19 cellular contexts compared by ENCODE assay signal in genomic region chr2:206422493-206422892, GRCh38. TPM values are rescaled to one million over a fixed set of nuclear protein-coding genes. Genes with fewer than 3 reads are reported as not detected.
DNase-seq lines count a peak whose midpoint lies in the region; ATAC-seq, FAIRE-seq and TF ChIP-seq lines count a peak whose summit lies in the region.
"Had no signal": no experiment of that assay in that cellular context is flagged by ENCODE, and none has a peak within 500 bp of the region (broad histone marks: within the 10 kb centered on the region; RNA-seq: fewer than 3 reads in every experiment).

No MANE protein-coding gene starts in this region.

- H3K4me3 ChIP-seq in SU-DHL-6 (ENCODE audit: insufficient read depth, low read length, poor library complexity, severe bottlenecking) (no peak overlapping the region), endothelial cell of umbilical vein (replicated peaks in 1 of 3; ENCODE audit: insufficient read depth in 1 of 3, low read depth in 1 of 3, low read length in 3 of 3) (no peak overlapping the region), PC-3 (ENCODE audit: low read length) (no peak overlapping the region)
- H3K4me3 ChIP-seq: A549 had no signal

- dilution Hi-C loops in endothelial cell of umbilical vein (cut with MboI; ENCODE audit: extremely low pct_ligation_motif_present, low sequenced_read_pairs), result no loop called here

- H3K79me2 ChIP-seq in SU-DHL-6 (ENCODE audit: insufficient read depth, low read length) (no peaks in the 10 kb centered on the region), endothelial cell of umbilical vein (ENCODE audit: control insufficient read depth, insufficient read depth, low read length) (no peaks in the 10 kb centered on the region), PC-3 (ENCODE audit: low read length) (no peaks in the 10 kb centered on the region)

- H3K4me1 ChIP-seq in endothelial cell of umbilical vein (ENCODE audit: control insufficient read depth, extremely low read depth, insufficient read depth, low read length) (peaks cover 32% of the 10 kb centered on the region), PC-3 (ENCODE audit: insufficient read depth, low read length) (no peaks in the 10 kb centered on the region)
- H3K4me1 ChIP-seq: A549 had no signal

- no peaks in the 10 kb centered on the region for H3K27me3 ChIP-seq in SU-DHL-6 (ENCODE audit: low read length)
- no peaks in the 10 kb centered on the region for H3K27me3 ChIP-seq in endothelial cell of umbilical vein (ENCODE audit: control insufficient read depth in 2 of 2, insufficient read depth in 2 of 2, low read length in 2 of 2)
- peaks cover 26% of the 10 kb centered on the region for H3K27me3 ChIP-seq in PC-3 (ENCODE audit: low read length)

- H3K4me2 ChIP-seq in SU-DHL-6 (ENCODE audit: low read depth, low read length, poor library complexity, severe bottlenecking) (no peak overlapping the region), endothelial cell of umbilical vein (ENCODE audit: insufficient read depth, low read length) (peak overlapping the region; percentile 77), PC-3 (ENCODE audit: low read length) (no peak overlapping the region)
- H3K4me2 ChIP-seq: A549, KMS-11 had no signal

- POLR2A ChIA-PET in endothelial cell of umbilical vein (lab: Charles Lee), result no interaction called here
- POLR2A ChIA-PET in PC-3 (lab: Charles Lee; ENCODE audit: unreplicated experiment), result no interaction called here

- no peak overlapping the region for H3K27ac ChIP-seq in SU-DHL-6 (ENCODE audit: low read depth, low read length)
- peak overlapping the region; percentile 25 for H3K27ac ChIP-seq in endothelial cell of umbilical vein (ENCODE audit: insufficient read depth, low read depth, low read length)
- no peak overlapping the region for H3K27ac ChIP-seq in PC-3 (ENCODE audit: low read length)
- H3K27ac ChIP-seq: A549, KMS-11 had no signal

- FAIRE-seq in endothelial cell of umbilical vein (lab: Jason Lieb, UNC) (peak; percentile 87), frontal cortex (lab: Jason Lieb, UNC) (no peak)
- FAIRE-seq: A549, D721Med had no signal

- H3F3A ChIP-seq in SU-DHL-6 (ENCODE audit: insufficient read depth), result no peaks in the 10 kb centered on the region
- no peaks in the 10 kb centered on the region for H3F3A ChIP-seq in PC-3 (ENCODE audit: low read length, unreplicated experiment)

- no peak overlapping the region for H3K9ac ChIP-seq in SU-DHL-6 (ENCODE audit: low read length)
- no peak overlapping the region for H3K9ac ChIP-seq in endothelial cell of umbilical vein (replicated peaks; ENCODE audit: extremely low read depth, insufficient read depth, low read length)
- H3K9ac ChIP-seq in PC-3 (ENCODE audit: low read length), result no peak overlapping the region
- H3K9ac ChIP-seq: KMS-11 had no signal

- H3K9me2 ChIP-seq in SU-DHL-6 (replicated peaks; ENCODE audit: insufficient read depth, low read length) (no peaks in the 10 kb centered on the region), PC-3 (replicated peaks; ENCODE audit: low read length) (no peaks in the 10 kb centered on the region)

- intact Hi-C loops in endothelial cell of umbilical vein (cut with micrococcal nuclease), result loop anchor here (5.0 kb wide), 1 partner anchor 145 kb away; no protein-coding TSS in a partner anchor
- intact Hi-C loops in PC-3 (cut with micrococcal nuclease), result no loop called here

- ATAC-seq in PC-3, result no peak
- ATAC-seq in HG02759 (IDR thresholded peaks at IDR 0.05; ENCODE audit: unreplicated experiment), result no peak
- ATAC-seq: Right ventricle myocardium inferior had no signal

- DNase-seq in Daoy (ENCODE audit: low read depth) (peak; percentile 29), endothelial cell of umbilical vein (ENCODE audit: low read depth, low spot score) (peak; percentile 87), non-pigmented ciliary epithelial cell (ENCODE audit: low read depth) (peak; percentile 41), PC-3 (no peak), frontal cortex (ENCODE audit: low spot score in 2 of 2) (no peak), glomerular visceral epithelial cell (ENCODE audit: extremely low spot score) (no peak)
- DNase-seq: CD4-positive, CD25-positive, alpha-beta regulatory T cell; DND-41; GOT3; HFFc6; MM.1S; NCI-H187; NCI-H2171 had no signal

- H4K20me1 ChIP-seq in SU-DHL-6 (ENCODE audit: low read depth, low read length), result no peaks in the 10 kb centered on the region
- no peaks in the 10 kb centered on the region for H4K20me1 ChIP-seq in endothelial cell of umbilical vein (replicated peaks; ENCODE audit: control insufficient read depth, extremely low read depth, insufficient read depth, low read length)
- H4K20me1 ChIP-seq in PC-3 (ENCODE audit: low read length), result no peaks in the 10 kb centered on the region

- no peaks in the 10 kb centered on the region for H3K9me1 ChIP-seq in endothelial cell of umbilical vein (replicated peaks; ENCODE audit: control insufficient read depth, extremely low read depth, insufficient read depth, low read length)

- no peaks in the 10 kb centered on the region for H3K36me3 ChIP-seq in SU-DHL-6 (ENCODE audit: low read length)
- H3K36me3 ChIP-seq in endothelial cell of umbilical vein (ENCODE audit: control insufficient read depth in 2 of 2, extremely low read depth in 1 of 2, insufficient read depth in 2 of 2, low read length in 2 of 2), result no peaks in the 10 kb centered on the region
- H3K36me3 ChIP-seq in PC-3 (ENCODE audit: low read depth, low read length), result no peaks in the 10 kb centered on the region

- CTCF ChIA-PET in endothelial cell of umbilical vein (lab: Charles Lee), result no interaction called here
- CTCF ChIA-PET in PC-3 (lab: Charles Lee), result no interaction called here

- BruUV-seq in endothelial cell of umbilical vein (replicated peaks; lab: Mats Ljungman, UMichigan), result no TSS peak
- BruUV-seq in PC-3 (replicated peaks; lab: Mats Ljungman, UMichigan), result no TSS peak

- peak overlapping the region; percentile 52 for H2AFZ ChIP-seq in SU-DHL-6 (ENCODE audit: low read depth, low read length, severe bottlenecking)
- H2AFZ ChIP-seq in endothelial cell of umbilical vein (ENCODE audit: low read depth, low read length), result no peak overlapping the region
- H2AFZ ChIP-seq in PC-3 (ENCODE audit: low read length), result no peak overlapping the region

- TF ChIP-seq CTCF in SU-DHL-6 (IDR thresholded peaks at IDR 0.05; ENCODE audit: insufficient read depth, low read length, poor library complexity, severe bottlenecking), result no peak
- no peak for TF ChIP-seq CTCF in endothelial cell of umbilical vein (IDR thresholded peaks at IDR 0.05; ENCODE audit: extremely low read depth in 1 of 2, insufficient read depth in 1 of 2, low read depth in 1 of 2, low read length in 2 of 2)
- TF ChIP-seq CTCF in PC-3 (conservative IDR thresholded peaks at IDR 0.05; ENCODE audit: low read depth, low read length), result no peak

- no peak for TF ChIP-seq POLR2A in endothelial cell of umbilical vein (IDR thresholded peaks at IDR 0.05; ENCODE audit: low read depth, low read length)

- no peaks in the 10 kb centered on the region for H3K9me3 ChIP-seq in SU-DHL-6 (ENCODE audit: insufficient read depth, low read length)
- H3K9me3 ChIP-seq in endothelial cell of umbilical vein (replicated peaks; ENCODE audit: control insufficient read depth, insufficient read depth, low read length), result no peaks in the 10 kb centered on the region
- peaks cover 6% of the 10 kb centered on the region; the same call in 1 of the 2 replicates for H3K9me3 ChIP-seq in PC-3 (ENCODE audit: low read length)

TF ChIP-seq in endothelial cell of umbilical vein, 7 proteins besides CTCF, POLR2A, EP300 and RAD21:
- TF ChIP-seq POLR2AphosphoS5 (IDR thresholded peaks at IDR 0.05; ENCODE audit: insufficient read depth, low read depth, low read length) (peak; percentile 27), GATA2 (IDR thresholded peaks at IDR 0.05; ENCODE audit: insufficient read depth, insufficient read length, low read depth, low read length) (peak; percentile 79), JUN (IDR thresholded peaks at IDR 0.05; ENCODE audit: borderline replicate concordance, insufficient read depth, insufficient read length, low read depth) (no peak), EZH2 (IDR thresholded peaks at IDR 0.05; ENCODE audit: borderline replicate concordance, low read depth, low read length, severe bottlenecking) (no peak), FOS (IDR thresholded peaks at IDR 0.05; ENCODE audit: borderline replicate concordance, insufficient read depth, low read length) (no peak)

RNA-seq across cellular contexts. Expression of gene ADAM23, which starts 20.8 kb away (rescaled TPM):
- 1.1 and 2.5 TPM in 2 replicates for total RNA-seq in Daoy (2014; rRNA removed; shearing (Covaris generic))
- total RNA-seq in endothelial cell of umbilical vein (20.6 and 38.5 TPM in 2 replicates), PC-3 (2014; rRNA removed) (0.22 and 0.69 TPM in 2 replicates), frontal cortex (20.0 TPM)
- polyA plus RNA-seq in endothelial cell of umbilical vein, result 15.8 and 20.6 TPM in 2 replicates
- polyA plus RNA-seq in endothelial cell of umbilical vein (2011; cell fraction: cytosol; rRNA removed), result 30.9 and 31.9 TPM in 2 replicates
- polyA plus RNA-seq in endothelial cell of umbilical vein (2011; cell fraction: nucleus; rRNA removed), result 19.9 and 23.7 TPM in 2 replicates
- polyA plus RNA-seq in endothelial cell of umbilical vein (2012), result 23.6 and 33.5 TPM in 2 replicates
- 35.4 and 36.0 TPM in 2 replicates for polyA minus RNA-seq in endothelial cell of umbilical vein
- polyA minus RNA-seq in endothelial cell of umbilical vein (2011; cell fraction: cytosol; rRNA and poly(A)+ RNA removed), result not detected
- 23.1 and 28.1 TPM in 2 replicates for polyA minus RNA-seq in endothelial cell of umbilical vein (2011; cell fraction: nucleus; rRNA and poly(A)+ RNA removed)

Comparison
In these comparisons a context has a peak if more than half of its experiments do, and no peak if none do; other contexts are left out.
1. DNase-seq: peak in Daoy (single experiment), endothelial cell of umbilical vein (single experiment) and non-pigmented ciliary epithelial cell (single experiment); none in PC-3 (single experiment), frontal cortex (0 of 2) and glomerular visceral epithelial cell (single experiment).